Comparison of ENCODE assay signal across 7 cellular contexts in genomic region chr1:97759078-97759477, GRCh38.
"Had no signal": no experiment of that assay in that cellular context is flagged by ENCODE, and none has a peak within 500 bp of the region (broad histone marks: within the 10 kb centered on the region; RNA-seq: fewer than 3 reads in every experiment).

No MANE protein-coding gene starts in this region.

- DNase-seq: activated CD4-positive, alpha-beta T cell treated with anti-CD3 and anti-CD28 coated beads for 36 hours; activated CD4-positive, alpha-beta T cell treated with anti-CD3 and anti-CD28 coated beads, Interleukin-2, amount 50 U/mL, for 48 hours; amniotic stem cell; kidney; left lung; stimulated activated CD4-positive, alpha-beta T cell treated with anti-CD3 and anti-CD28 coated beads, Interleukin-2, amount 100 ng/mL, for 24 hours had no signal

- ATAC-seq: activated CD4-positive, alpha-beta T cell treated with anti-CD3 and anti-CD28 coated beads for 36 hours had no signal

- H3K9me3 ChIP-seq: tibial nerve had no signal

- H3K36me3 ChIP-seq: left lung, tibial nerve had no signal

- H3K4me3 ChIP-seq: left lung, tibial nerve had no signal

- H3K27me3 ChIP-seq: left lung, tibial nerve had no signal

- H3K27ac ChIP-seq: left lung, tibial nerve had no signal
